In the genomic region with DNA sequence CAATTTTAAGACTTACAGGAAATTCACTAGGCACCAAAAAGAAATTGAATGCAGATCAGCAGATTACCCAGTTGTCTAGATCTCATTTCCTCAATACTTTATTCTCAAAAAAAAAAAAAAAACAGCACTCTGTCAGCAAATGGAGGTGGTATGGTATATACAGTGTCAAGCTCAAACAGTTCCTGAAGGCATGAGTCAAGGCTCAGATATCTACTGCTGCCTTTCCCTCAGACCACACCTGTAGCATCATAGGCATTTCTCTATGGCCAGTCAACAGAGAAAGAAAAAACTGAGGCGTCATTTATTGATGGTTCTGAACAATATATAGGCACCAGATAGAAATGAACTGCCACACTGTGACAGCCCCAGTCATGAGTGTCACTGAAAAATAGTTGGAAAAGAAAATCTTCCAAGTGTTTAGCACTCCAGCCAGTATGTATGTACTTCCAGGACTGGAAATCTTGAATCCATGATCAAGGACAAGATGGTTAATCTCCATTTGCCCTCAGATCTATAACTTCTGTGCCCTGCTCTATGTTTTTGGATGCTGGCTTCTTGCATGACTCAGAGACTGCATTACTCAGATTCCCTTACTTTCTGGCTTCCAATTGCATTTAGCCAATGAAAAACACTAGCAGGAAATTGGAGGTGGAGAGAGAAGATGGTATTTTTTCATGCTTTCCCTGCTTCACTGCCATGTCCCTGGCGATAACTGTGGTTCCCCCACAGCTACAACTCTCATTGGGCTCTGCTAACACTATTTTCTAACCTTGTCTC, we compare ENCODE assay signal across 1 cellular context.
TF ChIP-seq lines count a peak whose summit lies in the region.

No MANE protein-coding gene starts in this region.

TF ChIP-seq in IMR-90, 13 proteins besides CTCF, POLR2A, EP300 and RAD21:
- peak; percentile 40; the same call in 1 of the 2 replicates for TF ChIP-seq FOS (IDR thresholded peaks at IDR 0.05; ENCODE audit: low read depth, low read length)
- TF ChIP-seq, protein P1, sequence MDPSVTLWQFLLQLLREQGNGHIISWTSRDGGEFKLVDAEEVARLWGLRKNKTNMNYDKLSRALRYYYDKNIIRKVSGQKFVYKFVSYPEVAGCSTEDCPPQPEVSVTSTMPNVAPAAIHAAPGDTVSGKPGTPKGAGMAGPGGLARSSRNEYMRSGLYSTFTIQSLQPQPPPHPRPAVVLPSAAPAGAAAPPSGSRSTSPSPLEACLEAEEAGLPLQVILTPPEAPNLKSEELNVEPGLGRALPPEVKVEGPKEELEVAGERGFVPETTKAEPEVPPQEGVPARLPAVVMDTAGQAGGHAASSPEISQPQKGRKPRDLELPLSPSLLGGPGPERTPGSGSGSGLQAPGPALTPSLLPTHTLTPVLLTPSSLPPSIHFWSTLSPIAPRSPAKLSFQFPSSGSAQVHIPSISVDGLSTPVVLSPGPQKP (IDR thresholded peaks at IDR 0.05; ENCODE audit: borderline replicate concordance, low read depth, low read length) = no peak
